Comparison of ENCODE assay signal across 1 cellular context in genomic region chr17:37461668-37462067, GRCh38.
TF ChIP-seq lines count a peak whose summit lies in the region.

No MANE protein-coding gene starts in this region.

TF ChIP-seq in IMR-90, 13 proteins besides CTCF, POLR2A, EP300 and RAD21:
- no peak for TF ChIP-seq RFX5 (IDR thresholded peaks at IDR 0.05; ENCODE audit: low read depth, low read length)
- TF ChIP-seq USF2 (IDR thresholded peaks at IDR 0.05; ENCODE audit: low read depth, low read length), result no peak
- no peak for TF ChIP-seq RCOR1 (IDR thresholded peaks at IDR 0.05; ENCODE audit: insufficient replicate concordance, low read length)
- TF ChIP-seq MAZ (IDR thresholded peaks at IDR 0.05; ENCODE audit: borderline replicate concordance, low read depth, low read length), result no peak
- TF ChIP-seq MXI1 (IDR thresholded peaks at IDR 0.05; ENCODE audit: borderline replicate concordance, low read depth, low read length), result no peak
- no peak for TF ChIP-seq MAFK (IDR thresholded peaks at IDR 0.05; ENCODE audit: low read depth, low read length)
- TF ChIP-seq FOS (IDR thresholded peaks at IDR 0.05; ENCODE audit: low read depth, low read length), result no peak
- no peak for TF ChIP-seq SMC3 (IDR thresholded peaks at IDR 0.05; ENCODE audit: low read depth, low read length)
- no peak for TF ChIP-seq BHLHE40 (IDR thresholded peaks at IDR 0.05; ENCODE audit: low read depth, low read length)
- no peak for TF ChIP-seq CEBPB (IDR thresholded peaks at IDR 0.05; ENCODE audit: low read depth, low read length)
- TF ChIP-seq CHD1 (IDR thresholded peaks at IDR 0.05; ENCODE audit: low read depth, low read length), result no peak
- no peak for TF ChIP-seq ELK1 (IDR thresholded peaks at IDR 0.05; ENCODE audit: borderline replicate concordance, low read depth, low read length)
- no peak for TF ChIP-seq NFE2L2 (IDR thresholded peaks at IDR 0.05; ENCODE audit: low read depth, low read length)
